ENCODE assay signal across 1 cellular context in the genomic region with DNA sequence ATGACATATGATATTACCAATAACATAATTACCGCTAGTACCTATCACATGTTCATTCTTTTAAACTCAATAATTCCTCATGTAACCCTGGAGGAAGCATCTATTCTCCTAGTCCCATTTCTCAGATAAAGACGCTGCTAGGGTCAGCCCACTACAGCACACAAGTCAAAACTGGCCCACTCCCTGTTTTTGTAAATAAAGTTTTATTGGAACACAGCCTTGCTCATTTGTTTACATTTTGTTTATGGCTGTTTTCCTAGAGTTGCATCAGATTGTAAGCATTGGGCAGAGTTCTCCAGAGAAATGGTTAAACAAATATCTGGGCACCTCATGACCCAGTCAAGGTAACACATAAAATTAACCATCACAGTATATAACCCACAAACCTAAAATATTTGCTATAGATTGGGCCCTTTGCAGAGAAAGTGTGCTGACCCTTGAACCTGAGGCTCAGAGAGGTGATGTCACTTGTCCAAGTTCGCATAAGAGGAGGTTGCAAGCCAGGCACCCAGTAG.
TF ChIP-seq lines count a peak whose summit lies in the region.

No MANE protein-coding gene starts in this region.

TF ChIP-seq in K562, 482 proteins besides CTCF, POLR2A, EP300 and RAD21 (continued from another document):
- TF ChIP-seq ZBTB40 (IDR thresholded peaks at IDR 0.05) (peak; percentile 92), ZBTB40 (CRISPR knock-in tag; IDR thresholded peaks at IDR 0.05) (peak; percentile 76), ZNF764 (CRISPR knock-in tag; IDR thresholded peaks at IDR 0.05; ENCODE audit: low read depth) (no peak), ZNF184 (CRISPR knock-in tag; IDR thresholded peaks at IDR 0.05) (no peak)
TF ChIP-seq in K562: peak in this region for 2.
